ENCODE assay signal across 9 cellular contexts in the genomic region with DNA sequence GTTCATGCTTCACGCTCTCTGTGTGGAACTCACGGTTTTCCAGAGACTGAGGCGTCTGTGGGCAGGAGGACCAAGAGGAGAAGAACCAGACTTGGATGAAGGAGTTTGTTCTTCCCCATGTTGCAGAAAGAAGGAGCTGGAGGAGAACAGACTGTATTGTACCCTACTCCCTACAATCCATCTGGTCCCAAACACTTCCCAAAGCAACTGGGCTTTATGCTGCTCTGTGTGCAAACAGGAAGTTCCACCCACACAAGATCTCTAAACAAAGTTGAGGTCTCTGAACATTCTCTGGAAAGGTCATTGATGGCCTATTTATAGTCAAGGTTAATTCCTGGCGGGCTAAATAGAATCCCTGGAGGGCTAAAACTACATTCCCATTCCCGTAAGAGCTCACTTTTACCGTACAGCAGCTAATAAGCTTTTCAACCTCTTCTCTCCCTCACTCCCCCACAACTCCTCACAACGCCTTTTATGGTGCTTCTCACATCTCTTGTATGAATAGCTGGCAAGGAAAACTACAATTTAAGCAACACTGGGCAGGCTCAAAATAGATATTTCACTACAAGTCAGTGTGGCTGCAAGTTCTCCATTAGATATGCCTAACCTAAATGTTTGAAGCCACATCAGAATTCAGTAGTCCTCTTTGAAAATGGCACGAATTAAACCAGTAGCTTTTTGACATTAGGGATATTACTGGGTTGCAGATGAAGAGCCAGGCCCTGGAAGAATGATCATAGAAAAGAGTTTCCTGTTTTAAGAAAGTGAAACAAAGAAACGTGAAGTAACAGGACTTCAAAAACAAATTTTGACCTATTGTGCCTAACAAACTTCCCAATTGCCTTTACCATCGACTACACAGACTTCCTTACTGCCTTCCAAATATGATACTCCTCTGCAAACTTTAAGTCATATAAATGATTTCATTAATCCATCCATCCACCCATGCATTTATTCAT. TPM values are rescaled to one million over a fixed set of nuclear protein-coding genes. Genes with fewer than 3 reads are reported as not detected.
DNase-seq lines count a peak whose midpoint lies in the region; ATAC-seq, FAIRE-seq and TF ChIP-seq lines count a peak whose summit lies in the region.
"Had no signal": no experiment of that assay in that cellular context is flagged by ENCODE, and none has a peak within 500 bp of the region (broad histone marks: within the 10 kb centered on the region; RNA-seq: fewer than 3 reads in every experiment).

A2M (minus strand) TSS at position 189 of the 959 bp plus-strand sequence; CDS start at position 119, 70 bp downstream.

- peaks cover 15% of the 10 kb centered on the region for H3K4me1 Mint-ChIP-seq in astrocyte (ENCODE audit: low read depth, unreplicated experiment)
- H3K4me1 Mint-ChIP-seq in activated CD8-positive, alpha-beta T cell treated with anti-CD3 and anti-CD28 coated beads for 36 hours (ENCODE audit: low read depth): peaks cover 22% of the 10 kb centered on the region

- no peak within 1 kb of the TSS for H2AFZ ChIP-seq in astrocyte (ENCODE audit: low read depth, low read length)

- H3K4me3 ChIP-seq in astrocyte (ENCODE audit: insufficient read depth, low read depth, low read length): no peak within 1 kb of the TSS

- H3K27ac ChIP-seq in astrocyte (ENCODE audit: low read depth, low read length): no peak within 1 kb of the TSS

- H3K36me3 Mint-ChIP-seq in astrocyte (ENCODE audit: low read depth, unreplicated experiment): no peaks in the 10 kb centered on the region
- H3K36me3 Mint-ChIP-seq in activated CD8-positive, alpha-beta T cell treated with anti-CD3 and anti-CD28 coated beads for 36 hours (ENCODE audit: low read depth): peaks cover 3% of the 10 kb centered on the region

- H4K20me1 ChIP-seq in astrocyte (ENCODE audit: insufficient read depth, low read length): no peaks in the 10 kb centered on the region

- H3K27me3 ChIP-seq in astrocyte (ENCODE audit: insufficient read depth, low read length): no peaks in the 10 kb centered on the region

- DNase-seq in Ammon's horn (ENCODE audit: low spot score) (peak; percentile 51), astrocyte (ENCODE audit: low read depth) (peak; percentile 0), left cardiac atrium (no peak), pons (ENCODE audit: low spot score) (peak; percentile 68), NCI-H524 treated with DMSO at 0.1 percent for 48 hours (lab: John Stamatoyannopoulos, UW) (no peak), DMS114 treated with DMSO at 0.1 percent for 48 hours (lab: John Stamatoyannopoulos, UW; ENCODE audit: unreplicated experiment) (no peak), COR-L47 (lab: John Stamatoyannopoulos, UW) (no peak)
- no peak for DNase-seq in activated CD8-positive, alpha-beta T cell treated with anti-CD3 and anti-CD28 coated beads for 36 hours
- DNase-seq: stimulated activated CD4-positive, alpha-beta T cell treated with anti-CD3 and anti-CD28 coated beads, Interleukin-12 subunit alpha, Interleukin-12 subunit beta, amount 100 ng/mL, for 4 hours had no signal

- H3K9me3 Mint-ChIP-seq in astrocyte (ENCODE audit: unreplicated experiment): no peaks in the 10 kb centered on the region
- H3K9me3 Mint-ChIP-seq in activated CD8-positive, alpha-beta T cell treated with anti-CD3 and anti-CD28 coated beads for 36 hours: no peaks in the 10 kb centered on the region

- POLR2A ChIA-PET in activated CD8-positive, alpha-beta T cell treated with anti-CD3 and anti-CD28 coated beads for 36 hours (lab: Charles Lee): no interaction called here

- H3K79me2 ChIP-seq in astrocyte (ENCODE audit: insufficient read depth, low read length): no peaks in the 10 kb centered on the region

- ATAC-seq in left cardiac atrium: peak; percentile 85 to 89
- ATAC-seq in activated CD8-positive, alpha-beta T cell treated with anti-CD3 and anti-CD28 coated beads for 36 hours: no peak

- no peak within 1 kb of the TSS for H3K9ac ChIP-seq in astrocyte (ENCODE audit: low read length)

- H3K4me1 ChIP-seq in astrocyte (ENCODE audit: insufficient read depth, low read length): no peaks in the 10 kb centered on the region

- intact Hi-C loops in left cardiac atrium (cut with DNase I): loop anchor here (5.0 kb wide), 1 partner anchor 166 kb away; no protein-coding TSS in a partner anchor
- intact Hi-C loops in activated CD8-positive, alpha-beta T cell treated with anti-CD3 and anti-CD28 coated beads for 36 hours (cut with micrococcal nuclease): no loop called here

- no peak within 1 kb of the TSS for H3K27ac Mint-ChIP-seq in astrocyte (ENCODE audit: unreplicated experiment)
- no peak within 1 kb of the TSS for H3K27ac Mint-ChIP-seq in activated CD8-positive, alpha-beta T cell treated with anti-CD3 and anti-CD28 coated beads for 36 hours

- H3K27me3 Mint-ChIP-seq in astrocyte (ENCODE audit: low read depth, unreplicated experiment): no peaks in the 10 kb centered on the region
- H3K27me3 Mint-ChIP-seq in activated CD8-positive, alpha-beta T cell treated with anti-CD3 and anti-CD28 coated beads for 36 hours: peaks cover 1% of the 10 kb centered on the region

- CTCF ChIA-PET in activated CD8-positive, alpha-beta T cell treated with anti-CD3 and anti-CD28 coated beads for 36 hours (lab: Charles Lee): interaction anchor here (1.2 to 2.0 kb wide), 3 partner anchors 12 to 66 kb away, joined by 4 to 6 read pairs (median 5); no protein-coding TSS in a partner anchor

- no peaks in the 10 kb centered on the region for H3K36me3 ChIP-seq in astrocyte (ENCODE audit: insufficient read depth, low read length)

- peak within 1 kb of the TSS; percentile 30 for H3K4me3 Mint-ChIP-seq in astrocyte (ENCODE audit: unreplicated experiment)
- no peak within 1 kb of the TSS for H3K4me3 Mint-ChIP-seq in activated CD8-positive, alpha-beta T cell treated with anti-CD3 and anti-CD28 coated beads for 36 hours

- no peak for FAIRE-seq in astrocyte (lab: Jason Lieb, UNC)

- no peak within 1 kb of the TSS for H3K4me2 ChIP-seq in astrocyte (ENCODE audit: low read length)

- TF ChIP-seq CTCF in astrocyte (IDR thresholded peaks at IDR 0.05; ENCODE audit: insufficient read depth, low read depth, low read length): no peak
- no peak for TF ChIP-seq CTCF in activated CD8-positive, alpha-beta T cell treated with anti-CD3 and anti-CD28 coated beads for 36 hours (IDR thresholded peaks at IDR 0.05)

- H3K9me3 ChIP-seq in astrocyte (ENCODE audit: insufficient read depth, low read depth, low read length): no peaks in the 10 kb centered on the region

RNA-seq across cellular contexts. Expression of gene A2M, which starts in this region (rescaled TPM):
- total RNA-seq in astrocyte: 4.2 and 10.7 TPM in 2 replicates
- 100 to 1,000 TPM; 634 to 687 TPM for total RNA-seq in left cardiac atrium
- not detected for total RNA-seq in activated CD8-positive, alpha-beta T cell treated with anti-CD3 and anti-CD28 coated beads for 36 hours

Comparison
In these comparisons a context has a peak if more than half of its experiments do, and no peak if none do; other contexts are left out.
1. RNA of gene A2M (total RNA-seq): 634 to 687 TPM in left cardiac atrium; 4.2 to 10.7 TPM in astrocyte and not detected in activated CD8-positive, alpha-beta T cell treated with anti-CD3 and anti-CD28 coated beads for 36 hours; every median in the first group is over 10 times any median in the second.
2. DNase-seq: peak in Ammon's horn (single experiment), astrocyte (single experiment) and pons (single experiment); none in left cardiac atrium (single experiment), NCI-H524 treated with DMSO at 0.1 percent for 48 hours (single experiment), activated CD8-positive, alpha-beta T cell treated with anti-CD3 and anti-CD28 coated beads for 36 hours (single experiment), DMS114 treated with DMSO at 0.1 percent for 48 hours (single experiment) and COR-L47 (single experiment).